22 cellular contexts compared by ENCODE assay signal in the genomic region with DNA sequence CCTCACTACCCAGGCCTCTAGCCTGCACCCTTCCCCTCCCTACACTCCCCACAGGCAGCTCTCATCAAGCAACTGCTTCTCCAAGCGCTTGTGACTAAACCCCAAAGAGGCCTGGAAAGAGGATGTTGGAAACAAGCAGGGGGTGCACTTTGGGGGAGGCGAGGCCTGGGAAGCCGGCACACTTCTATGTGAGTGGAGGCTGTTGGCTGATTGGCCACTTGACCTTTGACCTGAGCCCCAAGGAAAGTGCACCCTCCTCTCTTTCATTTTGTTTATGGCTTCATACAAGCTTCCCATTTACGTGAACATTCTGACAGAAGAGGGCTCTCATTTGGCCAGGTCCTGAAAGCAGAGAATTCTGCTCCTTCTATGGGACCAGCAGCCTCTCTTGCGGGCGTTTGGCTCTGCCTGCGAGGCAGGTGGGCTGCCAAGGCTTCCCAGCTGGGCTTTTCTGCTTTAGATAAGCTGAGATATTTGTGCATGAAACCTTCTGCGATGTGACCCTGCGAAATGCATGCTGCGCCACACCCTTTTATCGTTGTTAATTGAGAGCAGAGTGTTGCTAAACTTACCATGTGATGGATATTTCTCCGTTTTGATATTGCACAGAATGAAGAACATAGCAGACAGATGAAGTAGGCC.
A peak's percentile ranks its signal among the peaks of the same experiment; 100 is the strongest.
DNase-seq lines count a peak whose midpoint lies in the region; ATAC-seq and TF ChIP-seq lines count a peak whose summit lies in the region.
"Had no signal": no experiment of that assay in that cellular context is flagged by ENCODE, and none has a peak within 500 bp of the region (broad histone marks: within the 10 kb centered on the region; RNA-seq: fewer than 3 reads in every experiment).

No MANE protein-coding gene starts in this region.

- no peak for ATAC-seq in right cardiac atrium
- peak; percentile 31 for ATAC-seq in mucosa of descending colon
- ATAC-seq: A549, Right ventricle myocardium inferior had no signal

- peaks cover 38% of the 10 kb centered on the region for H3K4me1 ChIP-seq in cardiac muscle cell (ENCODE audit: low read depth)
- peaks cover 2% of the 10 kb centered on the region for H3K4me1 ChIP-seq in right cardiac atrium (ENCODE audit: control insufficient read depth, insufficient read depth, low read length)
- H3K4me1 ChIP-seq in mucosa of descending colon (ENCODE audit: low read depth): no peaks in the 10 kb centered on the region
- H3K4me1 ChIP-seq in testis: peaks cover 33% of the 10 kb centered on the region
- no peaks in the 10 kb centered on the region for H3K4me1 ChIP-seq in prostate gland (replicated peaks)
- H3K4me1 ChIP-seq: A549 had no signal

- H3K9me3 ChIP-seq in cardiac muscle cell (ENCODE audit: low read depth): no peaks in the 10 kb centered on the region
- H3K9me3 ChIP-seq in right cardiac atrium (ENCODE audit: control insufficient read depth, low read length): no peaks in the 10 kb centered on the region
- no peaks in the 10 kb centered on the region for H3K9me3 ChIP-seq in mucosa of descending colon
- H3K9me3 ChIP-seq in testis: no peaks in the 10 kb centered on the region
- H3K9me3 ChIP-seq in prostate gland: no peaks in the 10 kb centered on the region
- H3K9me3 ChIP-seq: A549 had no signal

- 72% methylated on average over 12 of the region's 12 CpGs for WGBS in right cardiac atrium
- 49 to 58% methylated on average over 12 of the region's 12 CpGs for WGBS in testis, 2 donors
- 90% methylated on average over 12 of the region's 12 CpGs for WGBS in prostate gland

- DNase-seq in cardiac muscle cell (ENCODE audit: low read depth in 1 of 2, low spot score in 1 of 2) (peak in 1 of 2 donors; percentile 62), right cardiac atrium (no peak), mucosa of descending colon (no peak), testis (no peak), prostate gland (ENCODE audit: low spot score) (no peak), NCI-H2196 treated with DMSO at 0.1 percent for 48 hours (lab: John Stamatoyannopoulos, UW; ENCODE audit: unreplicated experiment) (no peak)
- DNase-seq in T-helper 2 cell treated with Interferon-gamma antibody and Interleukin-4, amounts not matched to agents 5 μg/mL and 100 μg/mL, for 36 hours (ENCODE audit: low spot score): no peak
- DNase-seq: Calu3; CD4-positive, alpha-beta T cell; H9; IMR-90; Karpas-422; NCI-H1105; NCI-H1694 treated with DMSO at 0.1 percent for 48 hours; NCI-H226; NCI-H526 treated with DMSO at 0.1 percent for 48 hours; NK-92 treated with Interleukin-12 subunit alpha and Interleukin-12 subunit beta, amount 100 ng/mL, for 24 hours; SW 1271 had no signal

- H3K4me1 Mint-ChIP-seq in brain: peaks cover 23% of the 10 kb centered on the region
- H3K4me1 Mint-ChIP-seq in T-helper 2 cell treated with Interferon-gamma antibody and Interleukin-4, amounts not matched to agents 5 μg/mL and 100 μg/mL, for 36 hours (ENCODE audit: low read depth): no peaks in the 10 kb centered on the region

- TF ChIP-seq CTCF in cardiac muscle cell (IDR thresholded peaks at IDR 0.05; ENCODE audit: low read depth, low read length) (no peak), brain (conservative IDR thresholded peaks at IDR 0.05) (no peak), mucosa of descending colon (IDR thresholded peaks at IDR 0.05) (no peak), testis (IDR thresholded peaks at IDR 0.05) (no peak), prostate gland (IDR thresholded peaks at IDR 0.05) (no peak)

- no peak overlapping the region for H3K4me3 Mint-ChIP-seq in brain
- H3K4me3 Mint-ChIP-seq in T-helper 2 cell treated with Interferon-gamma antibody and Interleukin-4, amounts not matched to agents 5 μg/mL and 100 μg/mL, for 36 hours: no peak overlapping the region
- H3K4me3 Mint-ChIP-seq: CD4-positive, alpha-beta T cell; H9 had no signal

- no peak overlapping the region for H3K4me3 ChIP-seq in cardiac muscle cell
- H3K4me3 ChIP-seq in right cardiac atrium (ENCODE audit: low read length): no peak overlapping the region
- no peak overlapping the region for H3K4me3 ChIP-seq in mucosa of descending colon
- no peak overlapping the region for H3K4me3 ChIP-seq in testis
- H3K4me3 ChIP-seq in prostate gland: no peak overlapping the region
- H3K4me3 ChIP-seq: A549 had no signal

- H3K27ac ChIP-seq in cardiac muscle cell (peak overlapping the region; percentile 88), right cardiac atrium (ENCODE audit: low read length) (no peak overlapping the region), testis (peak overlapping the region; percentile 30 to 41), prostate gland (no peak overlapping the region)
- H3K27ac ChIP-seq: A549, HL-60 had no signal

- H3K36me3 ChIP-seq in cardiac muscle cell: no peaks in the 10 kb centered on the region
- H3K36me3 ChIP-seq in mucosa of descending colon (ENCODE audit: low read depth): no peaks in the 10 kb centered on the region
- H3K36me3 ChIP-seq in testis (ENCODE audit: low read depth, missing control alignments): no peaks in the 10 kb centered on the region
- no peaks in the 10 kb centered on the region for H3K36me3 ChIP-seq in prostate gland

- intact Hi-C loops in right cardiac atrium (cut with DNase I): no loop called here
- intact Hi-C loops in mucosa of descending colon (cut with DNase I, micrococcal nuclease): no loop called here
- intact Hi-C loops in testis (cut with DNase I; ENCODE audit: low total_unique reads): no loop called here
- intact Hi-C loops in prostate gland (cut with DNase I): no loop called here

- no peaks in the 10 kb centered on the region for H3K27me3 ChIP-seq in cardiac muscle cell
- H3K27me3 ChIP-seq in right cardiac atrium (ENCODE audit: control insufficient read depth, insufficient read depth): no peaks in the 10 kb centered on the region
- H3K27me3 ChIP-seq in testis: no peaks in the 10 kb centered on the region
- H3K27me3 ChIP-seq in prostate gland (replicated peaks; ENCODE audit: insufficient read depth): no peaks in the 10 kb centered on the region

- TF ChIP-seq POLR2A in testis (IDR thresholded peaks at IDR 0.05) (no peak), prostate gland (IDR thresholded peaks at IDR 0.05) (no peak)

- peaks cover 7% of the 10 kb centered on the region for H3K27me3 Mint-ChIP-seq in brain
- peaks cover 4% of the 10 kb centered on the region for H3K27me3 Mint-ChIP-seq in T-helper 2 cell treated with Interferon-gamma antibody and Interleukin-4, amounts not matched to agents 5 μg/mL and 100 μg/mL, for 36 hours (ENCODE audit: low read depth)
- H3K27me3 Mint-ChIP-seq: CD4-positive, alpha-beta T cell had no signal

- H3K27ac Mint-ChIP-seq in brain: peak overlapping the region in 3 of 5 experiments; percentile 31 to 84 (median 65)
- H3K27ac Mint-ChIP-seq in T-helper 2 cell treated with Interferon-gamma antibody and Interleukin-4, amounts not matched to agents 5 μg/mL and 100 μg/mL, for 36 hours: no peak overlapping the region
- H3K27ac Mint-ChIP-seq: CD4-positive, alpha-beta T cell had no signal

- H3K36me3 Mint-ChIP-seq in brain: no peaks in the 10 kb centered on the region
- H3K36me3 Mint-ChIP-seq in T-helper 2 cell treated with Interferon-gamma antibody and Interleukin-4, amounts not matched to agents 5 μg/mL and 100 μg/mL, for 36 hours (ENCODE audit: low read depth): no peaks in the 10 kb centered on the region

- peaks cover 0 to 2% (median 0%) of the 10 kb centered on the region in 5 experiments for H3K9me3 Mint-ChIP-seq in brain
- H3K9me3 Mint-ChIP-seq in T-helper 2 cell treated with Interferon-gamma antibody and Interleukin-4, amounts not matched to agents 5 μg/mL and 100 μg/mL, for 36 hours: no peaks in the 10 kb centered on the region
- H3K9me3 Mint-ChIP-seq: CD4-positive, alpha-beta T cell; H9 had no signal

Comparison
In these comparisons a context has a peak if more than half of its experiments do, and no peak if none do; other contexts are left out.
1. H3K27ac ChIP-seq: peak in cardiac muscle cell (single experiment) and testis (2 of 2); none in right cardiac atrium (single experiment) and prostate gland (0 of 2).